ENCODE assay signal across 1 cellular context in genomic region chr1:32611859-32612188, GRCh38.
A peak's percentile ranks its signal among the peaks of the same experiment; 100 is the strongest.
TF ChIP-seq lines count a peak whose summit lies in the region.

No MANE protein-coding gene starts in this region.

TF ChIP-seq in HepG2, 621 proteins besides CTCF, POLR2A, EP300 and RAD21 (continued from another document):
- TF ChIP-seq CSRNP1 (CRISPR knock-in tag; IDR thresholded peaks at IDR 0.05), result 0 out of 2 replicates have a peak, but pooled peaks have one; percentile 17
TF ChIP-seq in HepG2: peak in this region for 15.
